ENCODE assay signal across 22 cellular contexts in genomic region chr5:58793888-58794287, GRCh38.
"Had no signal": no experiment of that assay in that cellular context is flagged by ENCODE, and none has a peak within 500 bp of the region (broad histone marks: within the 10 kb centered on the region; RNA-seq: fewer than 3 reads in every experiment).

No MANE protein-coding gene starts in this region.

- H3K9me3 Mint-ChIP-seq: natural killer cell; neural progenitor cell; stimulated activated naive CD8-positive, alpha-beta T cell treated with anti-CD3 and anti-CD28 coated beads, Interleukin-15, Interleukin-2, amounts not matched to agents 100 ng/mL and 50 ng/mL, for 24 hours had no signal

- H3K36me3 ChIP-seq: gastrocnemius medialis, lower lobe of right lung, neural progenitor cell, right lobe of liver, thoracic aorta, tibial nerve, upper lobe of left lung had no signal

- H3K4me3 Mint-ChIP-seq: natural killer cell; neural progenitor cell; stimulated activated naive B cell treated with anti-CD40 and anti-IgM and Interleukin-4, amounts not matched to agents 10 μg/mL and 1 μg/mL and 100 μg/mL, for 72 hours; stimulated activated naive CD8-positive, alpha-beta T cell treated with anti-CD3 and anti-CD28 coated beads, Interleukin-15, Interleukin-2, amounts not matched to agents 100 ng/mL and 50 ng/mL, for 24 hours had no signal

- H3K36me3 Mint-ChIP-seq: natural killer cell, neural progenitor cell had no signal

- H3K27me3 ChIP-seq: dorsolateral prefrontal cortex, gastrocnemius medialis, neural progenitor cell, right lobe of liver, tibial nerve, upper lobe of left lung had no signal

- H3K4me1 ChIP-seq: gastrocnemius medialis, lower lobe of right lung, neural progenitor cell, parathyroid adenoma, right lobe of liver, tibial nerve, upper lobe of left lung had no signal

- DNase-seq: dorsolateral prefrontal cortex; effector CD4-positive, alpha-beta T cell; foreskin fibroblast; gastrocnemius medialis; head of caudate nucleus; left ventricle myocardium superior; lower lobe of right lung; natural killer cell; right lobe of liver; small intestine; stimulated activated CD4-positive, alpha-beta T cell treated with anti-CD3 and anti-CD28 coated beads, Interleukin-15, amount 100 ng/mL, for 24 hours; stimulated activated CD4-positive, alpha-beta T cell treated with anti-CD3 and anti-CD28 coated beads, Interleukin-2, amount 100 ng/mL, for 48 hours; stimulated activated naive B cell treated with anti-CD40 and anti-IgM and Interleukin-4, amounts not matched to agents 10 μg/mL and 1 μg/mL and 100 μg/mL, for 72 hours; upper lobe of left lung had no signal

- H3K4me1 Mint-ChIP-seq: natural killer cell had no signal

- ATAC-seq: esophagus mucosa; gastrocnemius medialis; left ventricle myocardium superior; lower lobe of right lung; natural killer cell; right lobe of liver; stimulated activated naive B cell treated with anti-CD40 and anti-IgM and Interleukin-4, amounts not matched to agents 10 μg/mL and 1 μg/mL and 100 μg/mL, for 72 hours had no signal

- H3K4me3 ChIP-seq: dorsolateral prefrontal cortex, gastrocnemius medialis, lower lobe of right lung, neural progenitor cell, right lobe of liver, thoracic aorta, tibial nerve, upper lobe of left lung had no signal

- H3K9me3 ChIP-seq: gastrocnemius medialis, lower lobe of right lung, right lobe of liver, thoracic aorta, tibial nerve, upper lobe of left lung had no signal

- H3K27ac Mint-ChIP-seq: natural killer cell; neural progenitor cell; progenitor cell of endocrine pancreas; stimulated activated naive B cell treated with anti-CD40 and anti-IgM and Interleukin-4, amounts not matched to agents 10 μg/mL and 1 μg/mL and 100 μg/mL, for 72 hours; stimulated activated naive CD8-positive, alpha-beta T cell treated with anti-CD3 and anti-CD28 coated beads, Interleukin-15, Interleukin-2, amounts not matched to agents 100 ng/mL and 50 ng/mL, for 24 hours had no signal

- H3K27ac ChIP-seq: dorsolateral prefrontal cortex, epithelial cell of prostate, gastrocnemius medialis, lower lobe of right lung, neural progenitor cell, parathyroid adenoma, right lobe of liver, thoracic aorta, tibial nerve, upper lobe of left lung had no signal

- H3K27me3 Mint-ChIP-seq: progenitor cell of endocrine pancreas had no signal
